Comparison of ENCODE assay signal across 29 cellular contexts in genomic region chr10:99979066-99979685, GRCh38. TPM values are rescaled to one million over a fixed set of nuclear protein-coding genes. Genes with fewer than 3 reads are reported as not detected.
A peak's percentile ranks its signal among the peaks of the same experiment; 100 is the strongest.
DNase-seq lines count a peak whose midpoint lies in the region; ATAC-seq and TF ChIP-seq lines count a peak whose summit lies in the region.
"Had no signal": no experiment of that assay in that cellular context is flagged by ENCODE, and none has a peak within 500 bp of the region (broad histone marks: within the 10 kb centered on the region; RNA-seq: fewer than 3 reads in every experiment).

No MANE protein-coding gene starts in this region.

- H3K4me1 ChIP-seq in HAP-1 (peaks cover 68% of the 10 kb centered on the region), Panc1 (ENCODE audit: control insufficient read depth, insufficient read depth, low read length) (peaks cover 71% of the 10 kb centered on the region), mesendoderm (ENCODE audit: control insufficient read depth, low read depth, low read length) (peaks cover 17% of the 10 kb centered on the region), subcutaneous abdominal adipose tissue (ENCODE audit: control insufficient read depth in 5 of 5, insufficient read depth in 5 of 5, low read length in 5 of 5) (peaks cover 7 to 73% (median 62%) of the 10 kb centered on the region in 5 donors)

- peak overlapping the region; percentile 7 for H3K27ac ChIP-seq in Panc1 (ENCODE audit: low read length)
- peak overlapping the region; percentile 92 for H3K27ac ChIP-seq in mesendoderm (ENCODE audit: low read depth, low read length)
- H3K27ac ChIP-seq in subcutaneous abdominal adipose tissue (ENCODE audit: low read depth, low read length) = peak overlapping the region; percentile 80
- no peak overlapping the region for H3K27ac ChIP-seq in caudate nucleus (ENCODE audit: low read depth, low read length)
- H3K27ac ChIP-seq: coronary artery, left ventricle myocardium inferior, neutrophil had no signal

- H2AK5ac ChIP-seq in mesendoderm (ENCODE audit: low read length) = peak overlapping the region; percentile 89

- H3K79me2 ChIP-seq in mesendoderm (ENCODE audit: control insufficient read depth, insufficient read depth, low read length) = peaks cover 4% of the 10 kb centered on the region

- in situ Hi-C loops in HAP-1 (cut with MboI; ENCODE audit: low sequenced_read_pairs) = no loop called here
- in situ Hi-C loops in Panc1 (cut with HindIII; ENCODE audit: low pct_unique_long_range_greater_than_20kb, low sequenced_read_pairs) = no loop called here

- no peak overlapping the region for H3K23ac ChIP-seq in mesendoderm (ENCODE audit: low read length)

- no peaks in the 10 kb centered on the region for H3K36me3 ChIP-seq in HAP-1 (replicated peaks)
- H3K36me3 ChIP-seq in Panc1 (ENCODE audit: control insufficient read depth, insufficient read depth, low read length) = no peaks in the 10 kb centered on the region
- no peaks in the 10 kb centered on the region for H3K36me3 ChIP-seq in mesendoderm (ENCODE audit: control insufficient read depth, insufficient read depth, low read length)
- no peaks in the 10 kb centered on the region for H3K36me3 ChIP-seq in subcutaneous abdominal adipose tissue (ENCODE audit: control insufficient read depth in 5 of 5, insufficient read depth in 5 of 5, low read length in 5 of 5)
- H3K36me3 ChIP-seq: gastroesophageal sphincter, left ventricle myocardium inferior, neutrophil, spleen had no signal

- H4K5ac ChIP-seq in mesendoderm (ENCODE audit: low read length) = peak overlapping the region; percentile 75

- peaks cover 8% of the 10 kb centered on the region for H3K79me1 ChIP-seq in mesendoderm (ENCODE audit: low read length)

- H3K18ac ChIP-seq in mesendoderm (ENCODE audit: low read length) = peak overlapping the region; percentile 85

- H3K4me2 ChIP-seq in mesendoderm (ENCODE audit: low read length) = no peak overlapping the region

- intact Hi-C loops in Panc1 (cut with micrococcal nuclease; ENCODE audit: unreplicated experiment) = no loop called here

- no peak for TF ChIP-seq CTCF in Panc1 (IDR thresholded peaks at IDR 0.05)

- peak overlapping the region; percentile 87 for H2BK5ac ChIP-seq in mesendoderm (ENCODE audit: low read length)

- no peak overlapping the region for H3K4ac ChIP-seq in mesendoderm (ENCODE audit: low read depth, low read length)

- H3K9ac ChIP-seq in mesendoderm (ENCODE audit: low read length) = peak overlapping the region; percentile 23
- no peak overlapping the region for H3K9ac ChIP-seq in subcutaneous abdominal adipose tissue (ENCODE audit: low read length in 5 of 5)

- BruUV-seq in Panc1 (replicated peaks; lab: Mats Ljungman, UMichigan) = no TSS peak

- H3K27me3 ChIP-seq in HAP-1 (ENCODE audit: low read depth) (no peaks in the 10 kb centered on the region), Panc1 (ENCODE audit: control insufficient read depth, insufficient read depth, low read length) (no peaks in the 10 kb centered on the region), mesendoderm (ENCODE audit: insufficient read depth, low read length, poor library complexity) (no peaks in the 10 kb centered on the region), subcutaneous abdominal adipose tissue (ENCODE audit: control insufficient read depth in 5 of 5, insufficient read depth in 4 of 5, low read length in 5 of 5) (no peaks in the 10 kb centered on the region)
- H3K27me3 ChIP-seq: gastroesophageal sphincter, neutrophil, spleen, testis had no signal

- peak overlapping the region; percentile 64 for H2BK120ac ChIP-seq in mesendoderm (ENCODE audit: low read depth, low read length)

- no CpG with 5 or more reads among the region's 5 CpGs for WGBS in mesendoderm (ENCODE audit: extremely low coverage, insufficient coverage, low lambda C conversion rate)

- H3K4me3 ChIP-seq in HAP-1 (no peak overlapping the region), Panc1 (ENCODE audit: low read depth in 2 of 2, low read length in 2 of 2) (no peak overlapping the region), mesendoderm (ENCODE audit: low read length) (no peak overlapping the region), subcutaneous abdominal adipose tissue (ENCODE audit: low read depth in 1 of 5, low read length in 5 of 5) (no peak overlapping the region)
- H3K4me3 ChIP-seq: coronary artery, gastroesophageal sphincter, left ventricle myocardium inferior, spleen, testis had no signal

- H3K9me3 ChIP-seq in HAP-1 = no peaks in the 10 kb centered on the region
- no peaks in the 10 kb centered on the region for H3K9me3 ChIP-seq in Panc1 (ENCODE audit: control insufficient read depth, insufficient read depth, low read depth, low read length)
- no peaks in the 10 kb centered on the region for H3K9me3 ChIP-seq in subcutaneous abdominal adipose tissue (ENCODE audit: control insufficient read depth in 5 of 5, low read length in 5 of 5)
- H3K9me3 ChIP-seq: gastroesophageal sphincter, left ventricle myocardium inferior, neutrophil, spleen, testis had no signal

- POLR2A ChIA-PET in Panc1 (lab: Charles Lee) = no interaction called here

- no peak for ATAC-seq in Panc1
- ATAC-seq in GM18870 (IDR thresholded peaks at IDR 0.05; ENCODE audit: unreplicated experiment) = no peak
- ATAC-seq: activated T-helper 17 cell treated with anti-CD3 and anti-CD28 coated beads, Interleukin-2, amount 50 U/mL, for 72 hours; effector memory CD8-positive, alpha-beta T cell; esophagus mucosa; gastroesophageal sphincter; Right ventricle myocardium inferior; stimulated activated effector memory CD8-positive, alpha-beta T cell treated with anti-CD3 and anti-CD28 coated beads, Interleukin-12 subunit alpha, Interleukin-12 subunit beta, amount 100 ng/mL, for 72 hours had no signal

- peak overlapping the region; percentile 81 for H3K56ac ChIP-seq in mesendoderm (ENCODE audit: low read length)

- peak overlapping the region; percentile 14 for H4K8ac ChIP-seq in mesendoderm (ENCODE audit: low read depth, low read length)

- H2BK15ac ChIP-seq in mesendoderm (replicated peaks; ENCODE audit: low read depth) = no peak overlapping the region

- DNase-seq in HAP-1 (ENCODE audit: low spot score in 2 of 2) = peak; percentile 57 to 92
- no peak for DNase-seq in Panc1 (ENCODE audit: low read depth, low spot score)
- DNase-seq in mesendoderm = peak; percentile 51
- no peak for DNase-seq in caudate nucleus (lab: John Stamatoyannopoulos, UW)
- no peak for DNase-seq in NCI-H1694 (lab: John Stamatoyannopoulos, UW)
- DNase-seq: activated B cell treated with CpG ODN at 0.5 μM for 24 hours; activated CD4-positive, alpha-beta T cell treated with anti-CD3 and anti-CD28 coated beads, Interleukin-2, amount 50 U/mL, for 48 hours; activated CD8-positive, alpha-beta memory T cell treated with anti-CD3 and anti-CD28 coated beads, Interleukin-2, amount 50 U/mL, for 48 hours; CD4-positive, alpha-beta T cell; effector memory CD8-positive, alpha-beta T cell; GF-D8; hypothalamus; left ventricle myocardium inferior; NCI-H1694 treated with DMSO at 0.1 percent for 48 hours; NCI-H226; spleen; stimulated activated CD4-positive, alpha-beta T cell treated with anti-CD3 and anti-CD28 coated beads, Interleukin-2, amount 100 ng/mL, for 48 hours; SW 1271; T1000; testis had no signal

- CTCF ChIA-PET in Panc1 (lab: Charles Lee) = interaction anchor here (0.5 kb wide), 1 partner anchor 261 kb away, joined by 9 read pairs; no protein-coding TSS in a partner anchor

RNA-seq across cellular contexts. Expression of gene DNMBP, which starts 30.6 kb away (rescaled TPM):
- 39.3 TPM for total RNA-seq in Panc1 (2021; ENCODE audit: unreplicated experiment)
- 21.7 TPM for polyA plus RNA-seq in Panc1 (2012; ENCODE audit: insufficient read length)
- polyA plus RNA-seq in mesendoderm (2013, experiment 1 of 2) = 9.3 TPM
- 9.5 TPM for polyA plus RNA-seq in mesendoderm (2013, experiment 2 of 2)

Comparison
In these comparisons a context has a peak if more than half of its experiments do, and no peak if none do; other contexts are left out.
1. DNase-seq: peak in HAP-1 (2 of 2) and mesendoderm (single experiment); none in Panc1 (single experiment), caudate nucleus (0 of 61) and NCI-H1694 (single experiment).